15 cellular contexts compared by ENCODE assay signal in genomic region chr2:85597241-85597640, GRCh38. TPM values are rescaled to one million over a fixed set of nuclear protein-coding genes. Genes with fewer than 3 reads are reported as not detected.
DNase-seq lines count a peak whose midpoint lies in the region; ATAC-seq and TF ChIP-seq lines count a peak whose summit lies in the region.
"Had no signal": no experiment of that assay in that cellular context is flagged by ENCODE, and none has a peak within 500 bp of the region (broad histone marks: within the 10 kb centered on the region; RNA-seq: fewer than 3 reads in every experiment).

No MANE protein-coding gene starts in this region.

- ATAC-seq in natural killer cell treated with Interleukin-12 subunit alpha and Interleukin-12 subunit beta and Interleukin-15 and Interleukin-18, amount 100 ng/mL, for 72 hours = no peak
- no peak for ATAC-seq in GM18502 (IDR thresholded peaks at IDR 0.05; ENCODE audit: poor library complexity, unreplicated experiment)
- ATAC-seq: left lobe of liver had no signal

- no peaks in the 10 kb centered on the region for H3K9me2 ChIP-seq in GM23248 (ENCODE audit: insufficient read depth)

- no peaks in the 10 kb centered on the region for H3K27me3 Mint-ChIP-seq in natural killer cell treated with Interleukin-12 subunit alpha and Interleukin-12 subunit beta and Interleukin-15 and Interleukin-18, amount 100 ng/mL, for 72 hours

- WGBS in GM23248 (ENCODE audit: low coverage in 1 of 2, low lambda C conversion rate in 2 of 2, missing lambda C conversion rate in 2 of 2), 2 experiments = 62 to 68% methylated on average over 5 of the region's 5 CpGs

- peaks cover 30 to 59% (median 45%) of the 10 kb centered on the region in 11 experiments for H3K36me3 ChIP-seq in BLaER1 treated with 17β-estradiol and CSF1 and Interleukin-3, amounts not matched to agents 10 nM and 100 nM
- H3K36me3 ChIP-seq in GM23248 (ENCODE audit: low read depth) = peaks cover 8% of the 10 kb centered on the region; the same call in 1 of the 2 replicates
- peaks cover 22 to 32% of the 10 kb centered on the region in 2 donors for H3K36me3 ChIP-seq in ascending aorta

- peak overlapping the region in 1 of 11 experiments; percentile 89; a peak in 1 of 22 replicates for H3K27ac ChIP-seq in BLaER1 treated with 17β-estradiol and CSF1 and Interleukin-3, amounts not matched to agents 10 nM and 100 nM
- no peak overlapping the region for H3K27ac ChIP-seq in GM23248
- peak overlapping the region; percentile 79 to 87 for H3K27ac ChIP-seq in ascending aorta
- H3K27ac ChIP-seq: parathyroid adenoma had no signal

- H3K9me3 ChIP-seq in BLaER1 treated with 17β-estradiol and CSF1 and Interleukin-3, amounts not matched to agents 10 nM and 100 nM (replicated peaks in 1 of 11) = no peaks in the 10 kb centered on the region
- H3K9me3 ChIP-seq in GM23248 (ENCODE audit: low read depth) (no peaks in the 10 kb centered on the region), ascending aorta (no peaks in the 10 kb centered on the region)

- no peaks in the 10 kb centered on the region for H3K9me3 Mint-ChIP-seq in natural killer cell treated with Interleukin-12 subunit alpha and Interleukin-12 subunit beta and Interleukin-15 and Interleukin-18, amount 100 ng/mL, for 72 hours

- H3K4me2 ChIP-seq in BLaER1 treated with 17β-estradiol and CSF1 and Interleukin-3, amounts not matched to agents 10 nM and 100 nM = peak overlapping the region in 10 of 11 experiments; percentile 93 to 99 (median 96); a peak in 21 of 22 replicates
- H3K4me2 ChIP-seq in GM23248 (ENCODE audit: unreplicated experiment) = peak overlapping the region; percentile 83

- peak overlapping the region; percentile 78 to 93 (median 90); a peak in 16 of 22 replicates for H3K9ac ChIP-seq in BLaER1 treated with 17β-estradiol and CSF1 and Interleukin-3, amounts not matched to agents 10 nM and 100 nM
- H3K9ac ChIP-seq in GM23248 = peak overlapping the region; percentile 88; the same call in 1 of the 2 replicates
- H3K9ac ChIP-seq: parathyroid adenoma had no signal

- H3K27ac Mint-ChIP-seq in natural killer cell treated with Interleukin-12 subunit alpha and Interleukin-12 subunit beta and Interleukin-15 and Interleukin-18, amount 100 ng/mL, for 72 hours = peak overlapping the region in 1 of 2 donors; percentile 100

- H3K4me3 ChIP-seq in BLaER1 treated with 17β-estradiol and CSF1 and Interleukin-3, amounts not matched to agents 10 nM and 100 nM = peak overlapping the region in 9 of 10 experiments; percentile 83 to 95 (median 90); a peak in 11 of 20 replicates
- H3K4me3 ChIP-seq in GM23248 (peak overlapping the region; percentile 79; the same call in 1 of the 2 replicates), ascending aorta (peak overlapping the region in 1 of 2 donors; percentile 84)

- peaks cover 8 to 57% (median 26%) of the 10 kb centered on the region in 11 experiments; a peak in 15 of 22 replicates for H4K20me1 ChIP-seq in BLaER1 treated with 17β-estradiol and CSF1 and Interleukin-3, amounts not matched to agents 10 nM and 100 nM
- H4K20me1 ChIP-seq in GM23248 (ENCODE audit: insufficient read depth) = no peaks in the 10 kb centered on the region

- H3K79me2 ChIP-seq in GM23248 (ENCODE audit: insufficient read depth) = peaks cover 61% of the 10 kb centered on the region

- intact Hi-C loops in ascending aorta (cut with DNase I) = no loop called here

- peaks cover 36 to 71% (median 46%) of the 10 kb centered on the region in 10 experiments for H3K4me1 ChIP-seq in BLaER1 treated with 17β-estradiol and CSF1 and Interleukin-3, amounts not matched to agents 10 nM and 100 nM
- H3K4me1 ChIP-seq in GM23248 (ENCODE audit: insufficient read depth) = peaks cover 15% of the 10 kb centered on the region
- peaks cover 5 to 26% of the 10 kb centered on the region in 2 donors for H3K4me1 ChIP-seq in ascending aorta

- no peak overlapping the region for H2AFZ ChIP-seq in GM23248
- H2AFZ ChIP-seq: parathyroid adenoma had no signal

- H3K4me1 Mint-ChIP-seq in natural killer cell treated with Interleukin-12 subunit alpha and Interleukin-12 subunit beta and Interleukin-15 and Interleukin-18, amount 100 ng/mL, for 72 hours (ENCODE audit: low read depth in 2 of 2) = peaks cover 26 to 31% of the 10 kb centered on the region in 2 donors

- H3K27me3 ChIP-seq in BLaER1 treated with 17β-estradiol and CSF1 and Interleukin-3, amounts not matched to agents 10 nM and 100 nM = no peaks in the 10 kb centered on the region
- H3K27me3 ChIP-seq in GM23248 (replicated peaks; ENCODE audit: insufficient read depth) (no peaks in the 10 kb centered on the region), ascending aorta (no peaks in the 10 kb centered on the region)

- H3F3A ChIP-seq in GM23248 (ENCODE audit: insufficient read depth) = peaks cover 10% of the 10 kb centered on the region

- no peaks in the 10 kb centered on the region for H3K36me3 Mint-ChIP-seq in natural killer cell treated with Interleukin-12 subunit alpha and Interleukin-12 subunit beta and Interleukin-15 and Interleukin-18, amount 100 ng/mL, for 72 hours

- in situ Hi-C loops in GM23248 (cut with MboI) (no loop called here), G401 (cut with HindIII; ENCODE audit: low sequenced_read_pairs) (no loop called here)

- peak overlapping the region; percentile 99 for H3K4me3 Mint-ChIP-seq in natural killer cell treated with Interleukin-12 subunit alpha and Interleukin-12 subunit beta and Interleukin-15 and Interleukin-18, amount 100 ng/mL, for 72 hours

- TF ChIP-seq CTCF in ascending aorta (IDR thresholded peaks at IDR 0.05) = no peak

- no peak for DNase-seq in GM23248
- no peak for DNase-seq in ascending aorta (ENCODE audit: low spot score in 2 of 2)
- DNase-seq in natural killer cell treated with Interleukin-12 subunit alpha and Interleukin-12 subunit beta and Interleukin-15 and Interleukin-18, amount 100 ng/mL, for 72 hours (ENCODE audit: low spot score) = no peak
- DNase-seq in hypothalamus (lab: John Stamatoyannopoulos, UW) = no peak
- no peak for DNase-seq in G401 (ENCODE audit: low spot score)
- DNase-seq in pons (ENCODE audit: low spot score) = no peak
- DNase-seq: activated CD4-positive, CD25-positive, alpha-beta regulatory T cell; effector CD4-positive, alpha-beta T cell; NCI-H1436 treated with DMSO at 0.1 percent for 48 hours; SIG-M5; substantia nigra had no signal

RNA-seq across cellular contexts. Expression of gene RNF181, which starts 1.7 kb away (rescaled TPM):
- total RNA-seq in GM23248 (2014; rRNA removed; shearing (Covaris generic)) = 159 and 178 TPM in 2 replicates
- 294 and 308 TPM in 2 replicates for polyA plus RNA-seq in GM23248 (2016; fragmentation: Nextera tagmentation; extraction: Ambion mirVana)
- 157 TPM for total RNA-seq in ascending aorta
- total RNA-seq in natural killer cell treated with Interleukin-12 subunit alpha and Interleukin-12 subunit beta and Interleukin-15 and Interleukin-18, amount 100 ng/mL, for 72 hours = 100 to 1,000 TPM; 116 to 149 TPM
- total RNA-seq in G401 (2014; rRNA removed; shearing (Covaris generic)) = 130 and 155 TPM in 2 replicates

RNA-seq across cellular contexts. Expression of gene TMEM150A, which starts 5.3 kb away (rescaled TPM):
- 13.5 and 20.9 TPM in 2 replicates for total RNA-seq in GM23248 (2014; rRNA removed; shearing (Covaris generic))
- polyA plus RNA-seq in GM23248 (2016; fragmentation: Nextera tagmentation; extraction: Ambion mirVana) = 35.7 and 36.0 TPM in 2 replicates
- total RNA-seq in ascending aorta = 26.7 TPM
- 1 to 10 TPM; 4.7 to 6.4 TPM for total RNA-seq in natural killer cell treated with Interleukin-12 subunit alpha and Interleukin-12 subunit beta and Interleukin-15 and Interleukin-18, amount 100 ng/mL, for 72 hours
- 20.3 and 20.7 TPM in 2 replicates for total RNA-seq in G401 (2014; rRNA removed; shearing (Covaris generic))

RNA-seq across cellular contexts. Expression of gene VAMP5, which starts 13.0 kb away (rescaled TPM):
- 50.3 and 59.0 TPM in 2 replicates for total RNA-seq in GM23248 (2014; rRNA removed; shearing (Covaris generic))
- 287 and 289 TPM in 2 replicates for polyA plus RNA-seq in GM23248 (2016; fragmentation: Nextera tagmentation; extraction: Ambion mirVana)
- 114 TPM for total RNA-seq in ascending aorta
- total RNA-seq in natural killer cell treated with Interleukin-12 subunit alpha and Interleukin-12 subunit beta and Interleukin-15 and Interleukin-18, amount 100 ng/mL, for 72 hours = 10 to 100 TPM; 30.5 to 50.7 TPM
- total RNA-seq in G401 (2014; rRNA removed; shearing (Covaris generic)) = 0.85 and 1.9 TPM in 2 replicates

RNA-seq across cellular contexts. Expression of gene C2orf68, which starts 14.6 kb away (rescaled TPM):
- 9.8 and 19.5 TPM in 2 replicates for total RNA-seq in GM23248 (2014; rRNA removed; shearing (Covaris generic))
- polyA plus RNA-seq in GM23248 (2016; fragmentation: Nextera tagmentation; extraction: Ambion mirVana) = 30.4 and 31.3 TPM in 2 replicates
- total RNA-seq in ascending aorta = 1.6 TPM
- 10 to 100 TPM; 29.1 to 29.2 TPM for total RNA-seq in natural killer cell treated with Interleukin-12 subunit alpha and Interleukin-12 subunit beta and Interleukin-15 and Interleukin-18, amount 100 ng/mL, for 72 hours
- total RNA-seq in G401 (2014; rRNA removed; shearing (Covaris generic)) = 34.0 and 34.3 TPM in 2 replicates

RNA-seq across cellular contexts. Expression of gene USP39, which starts 18.7 kb away (rescaled TPM):
- 41.4 and 44.5 TPM in 2 replicates for total RNA-seq in GM23248 (2014; rRNA removed; shearing (Covaris generic))
- polyA plus RNA-seq in GM23248 (2016; fragmentation: Nextera tagmentation; extraction: Ambion mirVana) = 43.3 and 43.7 TPM in 2 replicates
- total RNA-seq in ascending aorta = 81.1 TPM
- 100 to 1,000 TPM in 1 of 2 donors, 10 to 100 TPM in 1; 72.9 to 107 TPM for total RNA-seq in natural killer cell treated with Interleukin-12 subunit alpha and Interleukin-12 subunit beta and Interleukin-15 and Interleukin-18, amount 100 ng/mL, for 72 hours
- 122 and 141 TPM in 2 replicates for total RNA-seq in G401 (2014; rRNA removed; shearing (Covaris generic))

Comparison
In these comparisons a context has a peak if more than half of its experiments do, and no peak if none do; other contexts are left out.
1. RNA of gene VAMP5, which starts 13.0 kb away (total RNA-seq): 114 TPM in ascending aorta (single experiment), 50.3 to 59.0 TPM in GM23248 and 30.5 to 50.7 TPM in natural killer cell treated with Interleukin-12 subunit alpha and Interleukin-12 subunit beta and Interleukin-15 and Interleukin-18, amount 100 ng/mL, for 72 hours; 0.85 to 1.9 TPM in G401; every median in the first group is over 10 times any median in the second.